In the genomic region with DNA sequence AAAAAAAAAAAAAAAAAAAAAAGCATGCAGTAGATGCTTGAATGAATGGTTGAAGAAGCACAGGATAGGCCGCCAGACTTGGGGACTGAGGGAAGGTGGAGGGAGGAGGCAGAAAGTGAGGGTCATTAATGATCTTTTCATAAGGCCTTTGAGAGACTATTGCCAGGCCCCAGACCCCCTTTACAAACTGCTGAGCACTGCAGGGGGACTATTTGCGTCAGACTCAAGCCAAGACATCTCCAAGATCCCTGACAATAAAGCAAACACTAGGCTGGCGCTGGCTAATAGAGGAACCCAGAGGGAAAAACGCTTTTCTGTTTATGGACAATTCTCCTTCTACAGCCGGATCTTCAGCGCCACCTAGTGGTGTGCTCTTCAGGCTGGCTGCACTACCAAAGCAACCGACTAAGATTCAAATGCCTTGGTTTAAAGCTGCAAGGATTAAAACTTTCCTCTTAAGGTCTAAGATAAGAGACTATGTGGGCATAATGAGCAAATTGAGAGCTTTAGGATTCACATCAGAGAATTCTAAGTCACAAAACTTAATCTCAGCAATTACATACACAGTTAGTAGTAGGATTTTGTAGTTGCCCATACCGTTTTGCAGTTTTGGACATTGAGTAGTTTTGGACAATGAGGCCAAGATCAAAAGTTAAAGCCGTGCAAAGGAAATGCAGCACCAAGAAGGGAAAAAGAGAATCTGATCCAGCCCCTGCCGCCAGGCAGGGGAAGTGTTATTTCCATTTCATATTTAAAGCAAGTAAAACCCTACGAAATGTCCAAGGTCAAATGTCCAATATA, we compare ENCODE assay signal across 8 cellular contexts. TPM values are rescaled to one million over a fixed set of nuclear protein-coding genes. Genes with fewer than 3 reads are reported as not detected.
A peak's percentile ranks its signal among the peaks of the same experiment; 100 is the strongest.
DNase-seq lines count a peak whose midpoint lies in the region; ATAC-seq and TF ChIP-seq lines count a peak whose summit lies in the region.

No MANE protein-coding gene starts in this region.

- H3K27ac ChIP-seq in AG04450 (ENCODE audit: low read depth, low read length) (no peak overlapping the region), PC-9 (no peak overlapping the region), neural cell (ENCODE audit: low read length) (peak overlapping the region; percentile 80)

- no peaks in the 10 kb centered on the region for H3K79me2 ChIP-seq in PC-9 (ENCODE audit: low read depth)
- no peaks in the 10 kb centered on the region for H3K79me2 ChIP-seq in neural cell (replicated peaks; ENCODE audit: insufficient read depth, low read length)

- peak; percentile 71 for TF ChIP-seq EP300 in neural cell (conservative IDR thresholded peaks at IDR 0.05; ENCODE audit: poor library complexity, severe bottlenecking)

- TF ChIP-seq CTCF in AG04450 (IDR thresholded peaks at IDR 0.05; ENCODE audit: low read depth, low read length) = peak; percentile 99
- TF ChIP-seq CTCF in LNCAP (IDR thresholded peaks at IDR 0.05) = peak; percentile 95
- TF ChIP-seq CTCF in PC-9 (conservative IDR thresholded peaks at IDR 0.05) = peak; percentile 96
- peak; percentile 98 for TF ChIP-seq CTCF in fibroblast of mammary gland (conservative IDR thresholded peaks at IDR 0.05; ENCODE audit: control insufficient read depth, insufficient read depth, low read depth, low read length)
- peak; percentile 97 for TF ChIP-seq CTCF in neural cell (IDR thresholded peaks at IDR 0.05; ENCODE audit: poor library complexity, severe bottlenecking)

- POLR2A ChIA-PET in AG04450 (lab: Yijun Ruan, JAX) = interaction anchor here (0.6 kb wide), 1 partner anchor 18 kb away, joined by 3 read pairs; a partner anchor contains a TSS
- POLR2A ChIA-PET in PC-9 (lab: Charles Lee; ENCODE audit: unreplicated experiment) = no interaction called here

- H3K4me3 ChIP-seq in AG04450 (ENCODE audit: low read depth, low read length) (no peak overlapping the region), PC-9 (no peak overlapping the region), fibroblast of mammary gland (ENCODE audit: control insufficient read depth, low read depth, low read length) (no peak overlapping the region), neural cell (ENCODE audit: low read length) (peak overlapping the region; percentile 33)

- H3K9ac ChIP-seq in neural cell (ENCODE audit: low read length) = peak overlapping the region; percentile 49

- H3K4me2 ChIP-seq in PC-9 = no peak overlapping the region
- no peak overlapping the region for H3K4me2 ChIP-seq in neural cell (ENCODE audit: low read length)

- no peaks in the 10 kb centered on the region for H4K20me1 ChIP-seq in PC-9 (ENCODE audit: insufficient read depth)
- H4K20me1 ChIP-seq in neural cell (ENCODE audit: insufficient read depth) = no peaks in the 10 kb centered on the region

- H2AFZ ChIP-seq in PC-9 (no peak overlapping the region), neural cell (ENCODE audit: low read depth, low read length) (no peak overlapping the region)

- CTCF ChIA-PET in AG04450 (lab: Charles Lee) (interaction anchor here (0.5 to 4.5 kb wide), 66 partner anchors 9 to 1055 kb away, joined by 3 to 69 read pairs (median 4); a partner anchor contains a TSS), PC-9 (lab: Charles Lee) (interaction anchor here (0.5 to 0.9 kb wide), 6 partner anchors 16 to 1013 kb away, joined by 3 to 7 read pairs (median 4); a partner anchor contains a TSS)

- H3K36me3 ChIP-seq in PC-9 (ENCODE audit: low read depth) (no peaks in the 10 kb centered on the region), neural cell (ENCODE audit: insufficient read depth, low read length) (no peaks in the 10 kb centered on the region)

- H3K9me3 ChIP-seq in AG04450 (ENCODE audit: control insufficient read depth, insufficient read depth, low read length) (no peaks in the 10 kb centered on the region), PC-9 (ENCODE audit: insufficient read depth, low read depth) (no peaks in the 10 kb centered on the region), neural cell (ENCODE audit: low read length) (no peaks in the 10 kb centered on the region)

- H3K4me1 ChIP-seq in PC-9 (replicated peaks; ENCODE audit: insufficient read depth) = no peaks in the 10 kb centered on the region

- ATAC-seq in GM18858 (IDR thresholded peaks at IDR 0.05; ENCODE audit: unreplicated experiment) = peak; percentile 46

- no peaks in the 10 kb centered on the region for H3K9me2 ChIP-seq in PC-9 (ENCODE audit: insufficient read depth)
- no peaks in the 10 kb centered on the region for H3K9me2 ChIP-seq in neural cell (ENCODE audit: insufficient read depth, low read length)

- H3K27me3 ChIP-seq in AG04450 (ENCODE audit: control insufficient read depth, insufficient read depth, low read length) (no peaks in the 10 kb centered on the region), PC-9 (ENCODE audit: insufficient read depth, low read depth) (peaks cover 40% of the 10 kb centered on the region), neural cell (ENCODE audit: insufficient read depth, low read depth, low read length) (no peaks in the 10 kb centered on the region)

- intact Hi-C loops in PC-9 (cut with micrococcal nuclease; ENCODE audit: unreplicated experiment) = loop anchor here (1.0 to 2.0 kb wide), 3 partner anchors 117 to 722 kb away; no protein-coding TSS in a partner anchor

- H3F3A ChIP-seq in PC-9 (ENCODE audit: insufficient read depth, low read depth) (no peaks in the 10 kb centered on the region), neural cell (ENCODE audit: insufficient read depth, low read length, poor library complexity, severe bottlenecking) (no peaks in the 10 kb centered on the region)

- peak; percentile 99 for TF ChIP-seq RAD21 in neural cell (conservative IDR thresholded peaks at IDR 0.05)

- BruUV-seq in PC-9 (replicated peaks; lab: Mats Ljungman, UMichigan) = no TSS peak

- DNase-seq in AG04450 (ENCODE audit: low read depth, low spot score) (peak; percentile 55), PC-9 (peak; percentile 41 to 53), fibroblast of mammary gland (ENCODE audit: low read depth) (peak; percentile 78), superior temporal gyrus (ENCODE audit: extremely low spot score) (peak; percentile 97)
- peak; percentile 67 to 69 for DNase-seq in activated T-cell treated with anti-CD3 and anti-CD28 coated beads, Interleukin-2, amount 50 U/mL, for 48 hours

TF ChIP-seq in neural cell, 6 proteins besides CTCF, POLR2A, EP300 and RAD21:
- TF ChIP-seq POLR2AphosphoS5 (IDR thresholded peaks at IDR 0.05) = peak; percentile 56
- no peak for TF ChIP-seq TAF1 (IDR thresholded peaks at IDR 0.05; ENCODE audit: low read depth)
- TF ChIP-seq MXI1 (conservative IDR thresholded peaks at IDR 0.05; ENCODE audit: poor library complexity, severe bottlenecking) = peak; percentile 48
- TF ChIP-seq EZH2 (IDR thresholded peaks at IDR 0.05; ENCODE audit: borderline replicate concordance, insufficient read depth, low read length, poor library complexity, severe bottlenecking) = no peak
- TF ChIP-seq, protein P1, sequence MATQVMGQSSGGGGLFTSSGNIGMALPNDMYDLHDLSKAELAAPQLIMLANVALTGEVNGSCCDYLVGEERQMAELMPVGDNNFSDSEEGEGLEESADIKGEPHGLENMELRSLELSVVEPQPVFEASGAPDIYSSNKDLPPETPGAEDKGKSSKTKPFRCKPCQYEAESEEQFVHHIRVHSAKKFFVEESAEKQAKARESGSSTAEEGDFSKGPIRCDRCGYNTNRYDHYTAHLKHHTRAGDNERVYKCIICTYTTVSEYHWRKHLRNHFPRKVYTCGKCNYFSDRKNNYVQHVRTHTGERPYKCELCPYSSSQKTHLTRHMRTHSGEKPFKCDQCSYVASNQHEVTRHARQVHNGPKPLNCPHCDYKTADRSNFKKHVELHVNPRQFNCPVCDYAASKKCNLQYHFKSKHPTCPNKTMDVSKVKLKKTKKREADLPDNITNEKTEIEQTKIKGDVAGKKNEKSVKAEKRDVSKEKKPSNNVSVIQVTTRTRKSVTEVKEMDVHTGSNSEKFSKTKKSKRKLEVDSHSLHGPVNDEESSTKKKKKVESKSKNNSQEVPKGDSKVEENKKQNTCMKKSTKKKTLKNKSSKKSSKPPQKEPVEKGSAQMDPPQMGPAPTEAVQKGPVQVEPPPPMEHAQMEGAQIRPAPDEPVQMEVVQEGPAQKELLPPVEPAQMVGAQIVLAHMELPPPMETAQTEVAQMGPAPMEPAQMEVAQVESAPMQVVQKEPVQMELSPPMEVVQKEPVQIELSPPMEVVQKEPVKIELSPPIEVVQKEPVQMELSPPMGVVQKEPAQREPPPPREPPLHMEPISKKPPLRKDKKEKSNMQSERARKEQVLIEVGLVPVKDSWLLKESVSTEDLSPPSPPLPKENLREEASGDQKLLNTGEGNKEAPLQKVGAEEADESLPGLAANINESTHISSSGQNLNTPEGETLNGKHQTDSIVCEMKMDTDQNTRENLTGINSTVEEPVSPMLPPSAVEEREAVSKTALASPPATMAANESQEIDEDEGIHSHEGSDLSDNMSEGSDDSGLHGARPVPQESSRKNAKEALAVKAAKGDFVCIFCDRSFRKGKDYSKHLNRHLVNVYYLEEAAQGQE (IDR thresholded peaks at IDR 0.05; ENCODE audit: borderline replicate concordance) = peak; percentile 21
- TF ChIP-seq SMC3 (conservative IDR thresholded peaks at IDR 0.05; ENCODE audit: poor library complexity) = peak; percentile 98

RNA-seq across cellular contexts. Expression of a gene that starts 17.9 kb away (rescaled TPM):
- polyA plus RNA-seq in AG04450 (2011; rRNA removed) = 39.0 and 42.5 TPM in 2 replicates
- 34.8 and 39.0 TPM in 2 replicates for polyA minus RNA-seq in AG04450 (2011; rRNA and poly(A)+ RNA removed)
- total RNA-seq in PC-9 (2021) = 35.6 and 44.1 TPM in 2 replicates
- 59.8 and 64.8 TPM in 2 replicates for polyA plus RNA-seq in neural cell
- 87.6 and 92.5 TPM in 2 replicates for polyA minus RNA-seq in neural cell

Comparison
In these comparisons a context has a peak if more than half of its experiments do, and no peak if none do; other contexts are left out.
1. DNase-seq: peak in every context shown above with its lines; median percentile 97 in superior temporal gyrus; 78 in fibroblast of mammary gland; 68 in activated T-cell treated with anti-CD3 and anti-CD28 coated beads, Interleukin-2, amount 50 U/mL, for 48 hours; 55 in AG04450; 47 in PC-9.